Comparison of ENCODE assay signal across 18 cellular contexts in genomic region chr1:54248966-54249365, GRCh38. TPM values are rescaled to one million over a fixed set of nuclear protein-coding genes. Genes with fewer than 3 reads are reported as not detected.
DNase-seq lines count a peak whose midpoint lies in the region; ATAC-seq and TF ChIP-seq lines count a peak whose summit lies in the region.
"Had no signal": no experiment of that assay in that cellular context is flagged by ENCODE, and none has a peak within 500 bp of the region (broad histone marks: within the 10 kb centered on the region; RNA-seq: fewer than 3 reads in every experiment).

No MANE protein-coding gene starts in this region.

- H3K18ac ChIP-seq in mesenchymal stem cell (ENCODE audit: low read depth in 1 of 2, low read length in 2 of 2), result no peak overlapping the region

- H3K4me2 ChIP-seq in mesenchymal stem cell (ENCODE audit: low read length, poor library complexity, severe bottlenecking), result no peak overlapping the region

- H3K79me1 ChIP-seq in mesenchymal stem cell (replicated peaks; ENCODE audit: low read length, poor library complexity, severe bottlenecking), result peaks cover 2% of the 10 kb centered on the region

- H3K9ac ChIP-seq in mesenchymal stem cell (ENCODE audit: low read length), result peak overlapping the region; percentile 69

- peak overlapping the region in 1 of 2 experiments; percentile 60 for H2BK12ac ChIP-seq in mesenchymal stem cell (ENCODE audit: low read length in 2 of 2)

- WGBS in mesenchymal stem cell, result 83% methylated on average over 4 of the region's 4 CpGs

- H3K4me1 Mint-ChIP-seq in WTC11, result peaks cover 3% of the 10 kb centered on the region; the same call in 1 of the 2 replicates
- H3K4me1 Mint-ChIP-seq: activated CD4-positive, alpha-beta T cell treated with anti-CD3 and anti-CD28 coated beads for 36 hours; naive B cell had no signal

- H2BK5ac ChIP-seq in mesenchymal stem cell (ENCODE audit: low read depth, low read length, poor library complexity, severe bottlenecking), result no peak overlapping the region

- H2AK5ac ChIP-seq in mesenchymal stem cell (ENCODE audit: low read length, severe bottlenecking), result peak overlapping the region; percentile 40

- no peak overlapping the region for H2BK120ac ChIP-seq in mesenchymal stem cell (ENCODE audit: low read depth, low read length)

- CTCF ChIA-PET in WTC11 (lab: Charles Lee), result no interaction called here

- no peak for TF ChIP-seq CTCF in WTC11 (IDR thresholded peaks at IDR 0.05)

- no peak overlapping the region for H3K27ac ChIP-seq in mesenchymal stem cell (ENCODE audit: low read length, poor library complexity, severe bottlenecking)
- H3K27ac ChIP-seq in caudate nucleus (ENCODE audit: low read depth, low read length), result no peak overlapping the region
- H3K27ac ChIP-seq: thoracic aorta had no signal

- no peak overlapping the region for H2BK15ac ChIP-seq in mesenchymal stem cell (ENCODE audit: low read depth, poor library complexity, severe bottlenecking)

- H3K23ac ChIP-seq in mesenchymal stem cell (ENCODE audit: low read length in 2 of 2), result no peak overlapping the region

- DNase-seq in Right ventricle myocardium inferior (ENCODE audit: missing footprints) (peak; percentile 28), Right ventricle myocardium superior (no peak), WTC11 (ENCODE audit: low spot score) (no peak), mesenchymal stem cell (no peak), caudate nucleus (lab: John Stamatoyannopoulos, UW) (no peak), left ventricle myocardium superior (no peak), ecto neural progenitor cell (ENCODE audit: low spot score) (no peak)
- DNase-seq: activated CD4-positive, alpha-beta T cell treated with anti-CD3 and anti-CD28 coated beads for 36 hours; activated T-cell treated with anti-CD3 and anti-CD28 coated beads, Interleukin-2, amount 50 U/mL, for 4 hours; anterior cingulate cortex; left ventricle myocardium inferior; naive B cell; NCI-H1092 treated with DMSO at 0.1 percent for 48 hours; SIG-M5; stimulated activated CD8-positive, alpha-beta memory T cell treated with anti-CD3 and anti-CD28 coated beads, Interleukin-4, amount 100 ng/mL, for 48 hours had no signal

- H3K4me3 ChIP-seq in mesenchymal stem cell (ENCODE audit: insufficient read depth in 1 of 2, low read depth in 1 of 2, low read length in 2 of 2), result no peak overlapping the region
- H3K4me3 ChIP-seq: left ventricle myocardium inferior, thoracic aorta had no signal

- no peak overlapping the region for H2AFZ ChIP-seq in mesenchymal stem cell (ENCODE audit: low read depth, low read length)

- H3K27ac Mint-ChIP-seq in WTC11, result peak overlapping the region; percentile 12; the same call in 1 of the 2 replicates

- H3K14ac ChIP-seq in mesenchymal stem cell (ENCODE audit: low read length in 2 of 2), result no peak overlapping the region

- H3K4me3 Mint-ChIP-seq in WTC11, result no peak overlapping the region
- H3K4me3 Mint-ChIP-seq: activated CD4-positive, alpha-beta T cell treated with anti-CD3 and anti-CD28 coated beads for 36 hours; activated T-cell treated with anti-CD3 and anti-CD28 coated beads, Interleukin-2, amount 50 U/mL, for 4 hours; dendritic cell treated with granulocyte-macrophage colony-stimulating factor and Interleukin-4, amounts not matched to agents 40 ng/mL and 50 ng/mL, for 4 days; naive B cell had no signal

- no peak overlapping the region for H3K4ac ChIP-seq in mesenchymal stem cell (ENCODE audit: low read depth in 1 of 2, low read length in 2 of 2)

- no peak overlapping the region for H4K8ac ChIP-seq in mesenchymal stem cell (ENCODE audit: low read length)

- H3K36me3 ChIP-seq in mesenchymal stem cell (ENCODE audit: control insufficient read depth in 1 of 2, insufficient read depth in 2 of 2, low read depth in 1 of 2, low read length in 2 of 2), result peaks cover 24 to 41% of the 10 kb centered on the region in 2 experiments

- no peaks in the 10 kb centered on the region for H3K9me3 Mint-ChIP-seq in WTC11
- H3K9me3 Mint-ChIP-seq: activated T-cell treated with anti-CD3 and anti-CD28 coated beads, Interleukin-2, amount 50 U/mL, for 4 hours; dendritic cell treated with granulocyte-macrophage colony-stimulating factor and Interleukin-4, amounts not matched to agents 40 ng/mL and 50 ng/mL, for 4 days; naive B cell had no signal

- H3K4me1 ChIP-seq in mesenchymal stem cell (ENCODE audit: control insufficient read depth, insufficient read depth, low read depth, low read length), result peaks cover 28% of the 10 kb centered on the region

- no peaks in the 10 kb centered on the region for H3K9me3 ChIP-seq in mesenchymal stem cell (ENCODE audit: control insufficient read depth, low read length)
- H3K9me3 ChIP-seq: left ventricle myocardium inferior, thoracic aorta had no signal

- H3K27me3 ChIP-seq in mesenchymal stem cell (ENCODE audit: control insufficient read depth in 1 of 2, insufficient read depth in 1 of 2, low read length in 2 of 2), result no peaks in the 10 kb centered on the region

- H3K27me3 Mint-ChIP-seq in WTC11 (ENCODE audit: low read depth), result no peaks in the 10 kb centered on the region
- H3K27me3 Mint-ChIP-seq: activated CD4-positive, alpha-beta T cell treated with anti-CD3 and anti-CD28 coated beads for 36 hours; dendritic cell treated with granulocyte-macrophage colony-stimulating factor and Interleukin-4, amounts not matched to agents 40 ng/mL and 50 ng/mL, for 4 days; naive B cell had no signal

- H4K91ac ChIP-seq in mesenchymal stem cell (ENCODE audit: low read length), result peak overlapping the region; percentile 52

- POLR2A ChIA-PET in WTC11 (lab: Charles Lee), result no interaction called here

- intact Hi-C loops in Right ventricle myocardium inferior (cut with DNase I), result no loop called here
- intact Hi-C loops in Right ventricle myocardium superior (cut with DNase I), result no loop called here
- intact Hi-C loops in left ventricle myocardium superior (cut with micrococcal nuclease), result no loop called here

- no peak for ATAC-seq in Right ventricle myocardium inferior
- no peak for ATAC-seq in Right ventricle myocardium superior (ENCODE audit: poor library complexity)
- ATAC-seq in WTC11, result no peak
- no peak for ATAC-seq in GM21515 (IDR thresholded peaks at IDR 0.05; ENCODE audit: unreplicated experiment)
- no peak for ATAC-seq in left ventricle myocardium superior
- ATAC-seq: activated CD4-positive, alpha-beta T cell treated with anti-CD3 and anti-CD28 coated beads for 36 hours; activated T-cell treated with anti-CD3 and anti-CD28 coated beads, Interleukin-2, amount 50 U/mL, for 4 hours had no signal

- peaks cover under 1% of the 10 kb centered on the region for H3K36me3 Mint-ChIP-seq in WTC11
- H3K36me3 Mint-ChIP-seq: naive B cell had no signal

TF ChIP-seq in WTC11, 78 proteins besides CTCF, POLR2A, EP300 and RAD21:
- TF ChIP-seq TEAD1 (CRISPR knock-in tag; IDR thresholded peaks at IDR 0.05) (no peak), MXD4 (CRISPR knock-in tag; IDR thresholded peaks at IDR 0.05; ENCODE audit: borderline replicate concordance) (no peak)

RNA-seq across cellular contexts. Expression of gene MRPL37, which starts 49.0 kb away (rescaled TPM):
- total RNA-seq in Right ventricle myocardium inferior (85.2 TPM), Right ventricle myocardium superior (78.6 TPM), WTC11 (2021) (125 to 143 TPM (median 130 TPM) in 3 replicates), left ventricle myocardium superior (81.2 TPM)
- 83.1 TPM for polyA plus RNA-seq in mesenchymal stem cell (2013, experiment 1 of 2)
- polyA plus RNA-seq in mesenchymal stem cell (2013, experiment 2 of 2), result 84.0 TPM

RNA-seq across cellular contexts. Expression of gene CYB5RL, which starts 49.1 kb away (rescaled TPM):
- total RNA-seq in Right ventricle myocardium inferior (3.9 TPM), Right ventricle myocardium superior (4.8 TPM), WTC11 (2021) (13.1 to 14.2 TPM (median 13.4 TPM) in 3 replicates), left ventricle myocardium superior (5.9 TPM)
- polyA plus RNA-seq in mesenchymal stem cell (2013, experiment 1 of 2), result 4.3 TPM
- 3.4 TPM for polyA plus RNA-seq in mesenchymal stem cell (2013, experiment 2 of 2)
